19 cellular contexts compared by ENCODE assay signal in the genomic region with DNA sequence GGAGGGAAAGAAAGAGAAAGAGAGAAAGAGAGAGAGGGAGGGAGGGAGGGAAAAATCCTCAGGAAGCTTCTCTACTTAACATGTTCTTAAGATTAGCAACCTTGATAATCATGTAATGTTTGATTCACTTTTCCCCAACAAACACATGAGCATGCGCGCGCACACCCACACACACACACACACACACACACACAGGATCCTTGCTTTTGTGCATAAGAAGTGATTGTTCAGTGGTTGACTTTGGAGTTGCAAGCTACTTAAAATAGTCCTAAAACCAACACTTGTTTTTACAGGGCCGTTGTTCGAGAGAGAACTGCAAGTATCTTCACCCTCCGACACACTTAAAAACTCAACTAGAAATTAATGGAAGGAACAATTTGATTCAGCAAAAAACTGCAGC.
"Had no signal": no experiment of that assay in that cellular context is flagged by ENCODE, and none has a peak within 500 bp of the region (broad histone marks: within the 10 kb centered on the region; RNA-seq: fewer than 3 reads in every experiment).

No MANE protein-coding gene starts in this region.

- H3K27me3 ChIP-seq: dorsolateral prefrontal cortex, transverse colon, uterus had no signal

- H3K36me3 ChIP-seq: transverse colon, uterus, WERI-Rb-1 had no signal

- ATAC-seq: effector memory CD8-positive, alpha-beta T cell; natural killer cell treated with Interleukin-12 subunit alpha and Interleukin-12 subunit beta and Interleukin-15 and Interleukin-18, amount 100 ng/mL, for 72 hours had no signal

- H3K4me1 ChIP-seq: uterus had no signal

- H3K27ac ChIP-seq: uterus, WERI-Rb-1 had no signal

- H3K9me3 ChIP-seq: transverse colon, uterus had no signal

- H3K4me3 ChIP-seq: lung, transverse colon, uterus had no signal

- DNase-seq: activated CD4-positive, alpha-beta T cell treated with anti-CD3 and anti-CD28 coated beads, Interleukin-2, amount 50 U/mL, for 4 hours; activated CD8-positive, alpha-beta memory T cell treated with anti-CD3 and anti-CD28 coated beads for 24 hours; activated CD8-positive, alpha-beta memory T cell treated with anti-CD3 and anti-CD28 coated beads, Interleukin-2, amount 50 U/mL, for 4 hours; activated naive CD4-positive, alpha-beta T cell treated with Interleukin-2 at 50 U/mL for 16 hours; activated naive CD8-positive, alpha-beta T cell treated with anti-CD3 and anti-CD28 coated beads for 36 hours; activated T-cell treated with anti-CD3 and anti-CD28 coated beads, Interleukin-2, amount 50 U/mL, for 24 hours; central memory CD4-positive, alpha-beta T cell; dorsolateral prefrontal cortex; effector memory CD8-positive, alpha-beta T cell; kidney; midbrain; retina; stimulated activated CD4-positive, alpha-beta T cell treated with anti-CD3 and anti-CD28 coated beads, Interleukin-12 subunit alpha, Interleukin-12 subunit beta, amount 100 ng/mL, for 4 hours; T-helper 1 cell; transverse colon; uterus; WERI-Rb-1 had no signal
